ENCODE assay signal across 1 cellular context in genomic region chr10:100009283-100009792, GRCh38.
TF ChIP-seq lines count a peak whose summit lies in the region.

No MANE protein-coding gene starts in this region.

TF ChIP-seq in HepG2, 621 proteins besides CTCF, POLR2A, EP300 and RAD21 (continued from another document):
- no peak for TF ChIP-seq ZNF639 (CRISPR knock-in tag; conservative IDR thresholded peaks at IDR 0.05)
- TF ChIP-seq ZNF547 (CRISPR knock-in tag; IDR thresholded peaks at IDR 0.05) = no peak
- 0 out of 2 replicates have a peak, but pooled peaks have one; percentile 38 for TF ChIP-seq GFI1 (CRISPR knock-in tag; IDR thresholded peaks at IDR 0.05; ENCODE audit: borderline replicate concordance)
- peak; percentile 72 for TF ChIP-seq ASH2L (IDR thresholded peaks at IDR 0.05; ENCODE audit: insufficient read length, low read depth, low read length)
- TF ChIP-seq NFIC (IDR thresholded peaks at IDR 0.05; ENCODE audit: low read length) = no peak
- no peak for TF ChIP-seq ZNF354B (CRISPR knock-in tag; IDR thresholded peaks at IDR 0.05)
- TF ChIP-seq ZNF24 (IDR thresholded peaks at IDR 0.05) = no peak
- TF ChIP-seq LCORL (IDR thresholded peaks at IDR 0.05) = no peak
- TF ChIP-seq LCORL (CRISPR knock-in tag; IDR thresholded peaks at IDR 0.05) = peak; percentile 17; the same call in 1 of the 2 replicates
